In the genomic region with DNA sequence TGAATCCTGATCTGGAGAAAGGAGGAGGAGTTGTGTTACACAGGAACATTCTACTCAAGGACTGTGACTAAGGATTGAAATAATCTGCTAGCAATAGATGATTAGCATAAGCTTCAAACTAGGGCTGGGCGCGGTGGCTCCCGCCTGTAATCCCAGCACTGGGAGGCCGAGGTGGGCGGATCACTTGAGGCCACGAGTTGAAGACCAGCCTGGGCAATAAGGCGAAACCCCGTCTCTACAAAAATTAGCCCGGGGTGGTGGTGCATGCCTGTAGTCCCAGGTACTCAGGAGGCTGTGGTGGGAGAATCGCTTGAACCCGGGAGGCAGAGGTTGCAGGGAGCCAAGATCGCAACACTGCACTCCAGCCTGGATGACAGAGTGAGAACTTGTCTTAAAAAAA, we compare ENCODE assay signal across 8 cellular contexts. TPM values are rescaled to one million over a fixed set of nuclear protein-coding genes. Genes with fewer than 3 reads are reported as not detected.
DNase-seq lines count a peak whose midpoint lies in the region; ATAC-seq and TF ChIP-seq lines count a peak whose summit lies in the region.

No MANE protein-coding gene starts in this region.

- H3K4me1 Mint-ChIP-seq in effector memory CD8-positive, alpha-beta T cell (ENCODE audit: low read depth in 2 of 2), result peaks cover 37 to 46% of the 10 kb centered on the region in 2 donors

- H3K27ac ChIP-seq in DND-41 (ENCODE audit: low read length) (no peak overlapping the region), OCI-LY1 (ENCODE audit: low read depth, low read length, poor library complexity, severe bottlenecking) (no peak overlapping the region), parathyroid adenoma (no peak overlapping the region)

- H3K9me3 ChIP-seq in DND-41 (ENCODE audit: insufficient read depth, low read length, severe bottlenecking), result no peaks in the 10 kb centered on the region
- H3K9me3 ChIP-seq in OCI-LY1 (ENCODE audit: low read length), result no peaks in the 10 kb centered on the region
- no peaks in the 10 kb centered on the region for H3K9me3 ChIP-seq in parathyroid adenoma (ENCODE audit: control insufficient read depth, low read length)

- peaks cover 22% of the 10 kb centered on the region for H3K36me3 Mint-ChIP-seq in effector memory CD8-positive, alpha-beta T cell (ENCODE audit: insufficient read depth)

- H3F3A ChIP-seq in OCI-LY1 (ENCODE audit: insufficient read depth, low read length), result no peaks in the 10 kb centered on the region

- H3K9me3 Mint-ChIP-seq in effector memory CD8-positive, alpha-beta T cell, result no peaks in the 10 kb centered on the region

- H4K20me1 ChIP-seq in DND-41 (ENCODE audit: insufficient read depth, low read length) (0 out of 2 replicates have a peak, but pooled peaks cover 8% of the 10 kb centered on the region), OCI-LY1 (ENCODE audit: insufficient read depth, low read length) (no peaks in the 10 kb centered on the region)

- ATAC-seq in DND-41 (ENCODE audit: insufficient read depth, low read depth) (no peak), sciatic nerve (no peak), HG02623 (IDR thresholded peaks at IDR 0.05; ENCODE audit: unreplicated experiment) (no peak)
- ATAC-seq in effector memory CD8-positive, alpha-beta T cell (replicated peaks), result no peak

- H2AFZ ChIP-seq in DND-41 (ENCODE audit: low read depth, low read length) (no peak overlapping the region), OCI-LY1 (ENCODE audit: low read length) (no peak overlapping the region), parathyroid adenoma (no peak overlapping the region)

- TF ChIP-seq CTCF in DND-41 (IDR thresholded peaks at IDR 0.05; ENCODE audit: borderline replicate concordance, extremely low read depth, low read length, poor library complexity, severe bottlenecking), result no peak
- no peak for TF ChIP-seq CTCF in OCI-LY1 (IDR thresholded peaks at IDR 0.05; ENCODE audit: low read length)
- no peak for TF ChIP-seq CTCF in parathyroid adenoma (IDR thresholded peaks at IDR 0.05)

- peak overlapping the region; percentile 84 to 97; a peak in 3 of 4 replicates for H3K4me3 ChIP-seq in DND-41 (ENCODE audit: low read depth in 1 of 2, low read length in 2 of 2)
- peak overlapping the region; percentile 93 for H3K4me3 ChIP-seq in OCI-LY1 (ENCODE audit: low read depth, low read length, poor library complexity, severe bottlenecking)
- H3K4me3 ChIP-seq in parathyroid adenoma (ENCODE audit: low read depth, low read length), result no peak overlapping the region

- intact Hi-C loops in sciatic nerve (cut with DNase I), result no loop called here

- DNase-seq in DND-41 (no peak), islet precursor cell (no peak), sciatic nerve (ENCODE audit: low spot score) (no peak), occipital lobe (lab: John Stamatoyannopoulos, UW) (no peak)
- no peak for DNase-seq in effector memory CD8-positive, alpha-beta T cell

- H3K9me2 ChIP-seq in OCI-LY1 (ENCODE audit: low read depth, low read length), result no peaks in the 10 kb centered on the region

- H3K4me2 ChIP-seq in DND-41 (ENCODE audit: insufficient read depth, low read length) (peak overlapping the region; percentile 94), OCI-LY1 (ENCODE audit: low read length) (peak overlapping the region; percentile 85), parathyroid adenoma (ENCODE audit: low read length) (peak overlapping the region; percentile 98)

- H3K4me3 Mint-ChIP-seq in effector memory CD8-positive, alpha-beta T cell, result peak overlapping the region; percentile 93 to 99

- H3K79me2 ChIP-seq in DND-41 (ENCODE audit: insufficient read depth, low read length) (peaks cover 62% of the 10 kb centered on the region), OCI-LY1 (ENCODE audit: insufficient read depth, low read length) (peaks cover 30% of the 10 kb centered on the region), parathyroid adenoma (peaks cover 14% of the 10 kb centered on the region)

- no peaks in the 10 kb centered on the region for H3K27me3 Mint-ChIP-seq in effector memory CD8-positive, alpha-beta T cell

- H3K27ac Mint-ChIP-seq in effector memory CD8-positive, alpha-beta T cell, result peak overlapping the region; percentile 3 to 6

- H3K36me3 ChIP-seq in DND-41 (ENCODE audit: insufficient read depth, low read length) (peaks cover 30% of the 10 kb centered on the region), OCI-LY1 (ENCODE audit: insufficient read depth, low read length) (peaks cover 14% of the 10 kb centered on the region; the same call in 1 of the 2 replicates), parathyroid adenoma (ENCODE audit: control insufficient read depth, insufficient read depth, low read length) (no peaks in the 10 kb centered on the region)

- H3K27me3 ChIP-seq in DND-41 (ENCODE audit: insufficient read depth, low read length, poor library complexity) (no peaks in the 10 kb centered on the region), OCI-LY1 (ENCODE audit: insufficient read depth, low read length) (no peaks in the 10 kb centered on the region), parathyroid adenoma (ENCODE audit: control insufficient read depth, insufficient read depth, low read length) (no peaks in the 10 kb centered on the region)

- H3K4me1 ChIP-seq in DND-41 (ENCODE audit: insufficient read depth, low read length) (peaks cover 47% of the 10 kb centered on the region), OCI-LY1 (ENCODE audit: insufficient read depth, low read length, severe bottlenecking) (peaks cover 34% of the 10 kb centered on the region), parathyroid adenoma (no peaks in the 10 kb centered on the region)

- peak overlapping the region; percentile 87 for H3K9ac ChIP-seq in DND-41 (ENCODE audit: low read depth, low read length)
- peak overlapping the region; percentile 89 for H3K9ac ChIP-seq in OCI-LY1 (ENCODE audit: low read length)
- no peak overlapping the region for H3K9ac ChIP-seq in parathyroid adenoma

RNA-seq across cellular contexts. Expression of a gene that starts 1.5 kb away (rescaled TPM):
- total RNA-seq in sciatic nerve, result 14.0 TPM
- 42.0 TPM for total RNA-seq in occipital lobe

RNA-seq across cellular contexts. Expression of a gene that starts 25.9 kb away (rescaled TPM):
- total RNA-seq in sciatic nerve (47.9 TPM), occipital lobe (55.1 TPM)

RNA-seq across cellular contexts. Expression of a gene that starts 58.0 kb away (rescaled TPM):
- total RNA-seq in sciatic nerve (3.3 TPM), occipital lobe (1.4 TPM)
